ENCODE assay signal across 9 cellular contexts in the genomic region with DNA sequence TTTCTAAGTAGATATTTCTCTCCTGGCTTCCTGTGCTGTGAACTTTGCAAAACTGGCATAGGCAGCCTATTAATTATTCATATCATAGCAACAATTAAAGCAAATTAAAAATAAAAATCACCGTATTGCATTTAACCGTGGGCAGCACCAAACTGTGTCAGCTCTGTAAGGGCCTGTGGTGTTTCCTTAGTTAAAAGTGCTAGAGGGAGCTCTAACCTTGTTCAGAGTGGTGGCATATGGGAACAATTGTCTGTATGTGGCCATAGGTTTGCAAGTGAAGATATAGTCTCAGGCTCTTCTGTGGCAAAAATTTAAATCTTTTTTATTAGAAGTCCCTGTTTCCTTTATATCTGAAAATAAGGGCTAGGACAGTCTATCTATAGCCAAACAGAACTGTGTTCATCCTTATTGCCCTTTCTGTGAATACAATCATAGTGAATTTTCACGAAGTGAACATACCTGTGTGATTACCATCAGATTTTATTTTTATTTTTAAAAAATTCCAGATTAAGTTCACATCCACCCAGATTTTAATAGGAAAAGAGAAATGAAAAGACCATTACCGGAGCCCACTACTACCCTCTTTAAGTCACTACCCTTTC.
A peak's percentile ranks its signal among the peaks of the same experiment; 100 is the strongest.
DNase-seq lines count a peak whose midpoint lies in the region; ATAC-seq and TF ChIP-seq lines count a peak whose summit lies in the region.
"Had no signal": no experiment of that assay in that cellular context is flagged by ENCODE, and none has a peak within 500 bp of the region (broad histone marks: within the 10 kb centered on the region; RNA-seq: fewer than 3 reads in every experiment).

No MANE protein-coding gene starts in this region.

- ATAC-seq in HG03521 (IDR thresholded peaks at IDR 0.05; ENCODE audit: unreplicated experiment): no peak
- no peak for ATAC-seq in activated CD8-positive, alpha-beta T cell treated with anti-CD3 and anti-CD28 coated beads for 36 hours

- POLR2A ChIA-PET in activated CD8-positive, alpha-beta T cell treated with anti-CD3 and anti-CD28 coated beads for 36 hours (lab: Charles Lee): no interaction called here

- H3K27ac Mint-ChIP-seq in activated CD8-positive, alpha-beta T cell treated with anti-CD3 and anti-CD28 coated beads for 36 hours: no peak overlapping the region

- H3K4me1 Mint-ChIP-seq in activated CD8-positive, alpha-beta T cell treated with anti-CD3 and anti-CD28 coated beads for 36 hours (ENCODE audit: low read depth): no peaks in the 10 kb centered on the region

- no peak overlapping the region for H3K4me3 Mint-ChIP-seq in activated CD8-positive, alpha-beta T cell treated with anti-CD3 and anti-CD28 coated beads for 36 hours

- intact Hi-C loops in activated CD8-positive, alpha-beta T cell treated with anti-CD3 and anti-CD28 coated beads for 36 hours (cut with micrococcal nuclease): no loop called here

- peaks cover 1% of the 10 kb centered on the region for H3K36me3 Mint-ChIP-seq in activated CD8-positive, alpha-beta T cell treated with anti-CD3 and anti-CD28 coated beads for 36 hours (ENCODE audit: low read depth)

- DNase-seq in NCI-H510A treated with DMSO at 0.1 percent for 48 hours (lab: John Stamatoyannopoulos, UW) (peak; percentile 32), NCI-H510A (lab: John Stamatoyannopoulos, UW) (no peak), NCI-H2227 treated with DMSO at 0.1 percent for 48 hours (lab: John Stamatoyannopoulos, UW) (peak; percentile 19), cerebellar cortex (ENCODE audit: low spot score) (peak; percentile 60), renal cortical epithelial cell (ENCODE audit: low read depth) (peak; percentile 9)
- DNase-seq in stimulated activated CD4-positive, alpha-beta T cell treated with anti-CD3 and anti-CD28 coated beads, Interleukin-2, amount 100 ng/mL, for 24 hours: no peak
- DNase-seq in activated CD8-positive, alpha-beta T cell treated with anti-CD3 and anti-CD28 coated beads for 36 hours: no peak
- DNase-seq: activated CD8-positive, alpha-beta memory T cell treated with anti-CD3 and anti-CD28 coated beads for 24 hours had no signal

- no peaks in the 10 kb centered on the region for H3K27me3 Mint-ChIP-seq in activated CD8-positive, alpha-beta T cell treated with anti-CD3 and anti-CD28 coated beads for 36 hours

- no peaks in the 10 kb centered on the region for H3K9me3 Mint-ChIP-seq in activated CD8-positive, alpha-beta T cell treated with anti-CD3 and anti-CD28 coated beads for 36 hours

- no peak for TF ChIP-seq CTCF in activated CD8-positive, alpha-beta T cell treated with anti-CD3 and anti-CD28 coated beads for 36 hours (IDR thresholded peaks at IDR 0.05)

- CTCF ChIA-PET in activated CD8-positive, alpha-beta T cell treated with anti-CD3 and anti-CD28 coated beads for 36 hours (lab: Charles Lee): no interaction called here

Comparison
In these comparisons a context has a peak if more than half of its experiments do, and no peak if none do; other contexts are left out.
1. DNase-seq: peak in NCI-H510A treated with DMSO at 0.1 percent for 48 hours (single experiment), NCI-H2227 treated with DMSO at 0.1 percent for 48 hours (single experiment), cerebellar cortex (single experiment) and renal cortical epithelial cell (single experiment); none in NCI-H510A (single experiment), stimulated activated CD4-positive, alpha-beta T cell treated with anti-CD3 and anti-CD28 coated beads, Interleukin-2, amount 100 ng/mL, for 24 hours (0 of 2) and activated CD8-positive, alpha-beta T cell treated with anti-CD3 and anti-CD28 coated beads for 36 hours (single experiment).